25 cellular contexts compared by ENCODE assay signal in the genomic region with DNA sequence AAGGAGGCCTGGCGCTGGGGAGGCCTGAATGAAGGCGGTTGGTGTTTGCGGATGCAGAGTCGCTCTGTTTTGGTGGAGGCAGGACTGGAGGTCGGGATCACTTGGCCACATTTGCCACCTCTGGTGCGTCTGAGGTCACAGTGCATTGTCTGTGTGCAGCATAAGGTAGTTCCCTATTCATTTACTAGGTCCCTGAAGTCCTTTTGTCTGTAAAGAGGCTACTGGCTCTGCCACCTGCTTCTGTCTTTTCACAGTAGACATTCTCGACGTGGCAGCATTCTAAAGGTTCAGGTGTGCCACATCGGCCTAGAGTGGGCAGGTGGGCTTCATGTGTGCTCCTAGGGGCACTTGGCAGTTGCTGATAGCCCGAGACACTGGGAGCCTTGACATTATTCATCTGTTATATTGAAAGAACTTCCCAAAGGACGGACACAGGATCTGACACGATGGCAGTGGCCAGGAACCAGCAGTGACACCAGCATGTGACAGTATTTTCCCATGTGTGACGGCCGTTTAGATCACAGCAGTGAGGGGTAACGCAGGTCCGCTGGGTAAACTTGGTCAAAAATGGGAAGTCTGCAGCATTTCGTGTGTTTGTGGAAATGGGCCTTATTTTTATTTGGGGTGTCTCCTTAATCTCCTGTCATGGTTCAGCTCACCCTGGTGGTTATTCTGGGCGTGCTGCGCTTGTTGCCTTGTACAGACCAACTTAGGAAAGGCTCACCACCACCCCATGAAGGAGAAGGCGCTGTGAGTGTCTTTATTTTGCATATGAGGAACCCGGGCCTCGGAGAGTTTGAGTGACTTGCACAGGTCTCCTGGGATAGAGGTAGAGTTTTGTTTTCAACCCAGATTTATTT. TPM values are rescaled to one million over a fixed set of nuclear protein-coding genes. Genes with fewer than 3 reads are reported as not detected.
DNase-seq lines count a peak whose midpoint lies in the region; ATAC-seq, FAIRE-seq and TF ChIP-seq lines count a peak whose summit lies in the region.
"Had no signal": no experiment of that assay in that cellular context is flagged by ENCODE, and none has a peak within 500 bp of the region (broad histone marks: within the 10 kb centered on the region; RNA-seq: fewer than 3 reads in every experiment).

No MANE protein-coding gene starts in this region.

- peaks cover 3% of the 10 kb centered on the region for H3K36me3 Mint-ChIP-seq in IgD-negative memory B cell
- peaks cover 6% of the 10 kb centered on the region for H3K36me3 Mint-ChIP-seq in memory B cell
- no peaks in the 10 kb centered on the region for H3K36me3 Mint-ChIP-seq in activated T-helper 1 cell treated with anti-CD3 and anti-CD28 coated beads, Interleukin-12 subunit alpha, Interleukin-12 subunit beta, Interleukin-2, Interleukin-4 antibody, amounts not matched to agents 30 ng/mL and 10 ng/mL and 1 ng/mL, durations not matched to agents 14 hours and 24 hours and 36 hours (ENCODE audit: low read depth)

- H3K9me3 Mint-ChIP-seq in IgD-negative memory B cell (no peaks in the 10 kb centered on the region), memory B cell (no peaks in the 10 kb centered on the region)
- no peaks in the 10 kb centered on the region for H3K9me3 Mint-ChIP-seq in activated T-helper 1 cell treated with anti-CD3 and anti-CD28 coated beads, Interleukin-12 subunit alpha, Interleukin-12 subunit beta, Interleukin-2, Interleukin-4 antibody, amounts not matched to agents 30 ng/mL and 10 ng/mL and 1 ng/mL, durations not matched to agents 14 hours and 24 hours and 36 hours
- H3K9me3 Mint-ChIP-seq: CD8-positive, alpha-beta memory T cell; type B pancreatic cell had no signal

- intact Hi-C loops in HepG2 (cut with micrococcal nuclease; ENCODE audit: unreplicated experiment) = no loop called here
- intact Hi-C loops in activated T-helper 1 cell treated with anti-CD3 and anti-CD28 coated beads, Interleukin-12 subunit alpha, Interleukin-12 subunit beta, Interleukin-2, Interleukin-4 antibody, amounts not matched to agents 30 ng/mL and 10 ng/mL and 1 ng/mL, durations not matched to agents 14 hours and 24 hours and 36 hours (cut with micrococcal nuclease) = no loop called here

- TF ChIP-seq EP300 in HepG2 (IDR thresholded peaks at IDR 0.05; ENCODE audit: low read depth in 2 of 2, low read length in 2 of 2) = no peak
- TF ChIP-seq EP300 in HepG2 (CRISPR knock-in tag; IDR thresholded peaks at IDR 0.05; ENCODE audit: borderline replicate concordance) = no peak

- H3K36me3 ChIP-seq in HepG2 (replicated peaks in 1 of 2; ENCODE audit: control insufficient read depth in 1 of 2, insufficient read depth in 2 of 2, low read length in 2 of 2) (no peaks in the 10 kb centered on the region), H7 (replicated peaks; ENCODE audit: control insufficient read depth, insufficient read depth, low read length) (no peaks in the 10 kb centered on the region)
- H3K36me3 ChIP-seq: cardiac muscle cell, pancreas had no signal

- BruUV-seq in HepG2 (replicated peaks; lab: Mats Ljungman, UMichigan) = no TSS peak

- H4K20me1 ChIP-seq in HepG2 (ENCODE audit: insufficient read depth, low read length) = no peaks in the 10 kb centered on the region

- H3K79me2 ChIP-seq in HepG2 (ENCODE audit: insufficient read depth, low read length) = peaks cover 37% of the 10 kb centered on the region

- H2AFZ ChIP-seq in HepG2 (ENCODE audit: low read length) = no peak overlapping the region

- H3K27ac Mint-ChIP-seq in IgD-negative memory B cell (peak overlapping the region; percentile 84 to 97 (median 93)), memory B cell (peak overlapping the region; percentile 95)
- no peak overlapping the region for H3K27ac Mint-ChIP-seq in activated T-helper 1 cell treated with anti-CD3 and anti-CD28 coated beads, Interleukin-12 subunit alpha, Interleukin-12 subunit beta, Interleukin-2, Interleukin-4 antibody, amounts not matched to agents 30 ng/mL and 10 ng/mL and 1 ng/mL, durations not matched to agents 14 hours and 24 hours and 36 hours
- H3K27ac Mint-ChIP-seq: CD8-positive, alpha-beta memory T cell; type B pancreatic cell had no signal

- H3K4me1 Mint-ChIP-seq in IgD-negative memory B cell (peaks cover 31 to 35% (median 34%) of the 10 kb centered on the region in 3 donors), memory B cell (peaks cover 39% of the 10 kb centered on the region)
- peaks cover 4% of the 10 kb centered on the region for H3K4me1 Mint-ChIP-seq in activated T-helper 1 cell treated with anti-CD3 and anti-CD28 coated beads, Interleukin-12 subunit alpha, Interleukin-12 subunit beta, Interleukin-2, Interleukin-4 antibody, amounts not matched to agents 30 ng/mL and 10 ng/mL and 1 ng/mL, durations not matched to agents 14 hours and 24 hours and 36 hours (ENCODE audit: low read depth)

- H3K27me3 Mint-ChIP-seq in IgD-negative memory B cell (no peaks in the 10 kb centered on the region), memory B cell (no peaks in the 10 kb centered on the region)
- no peaks in the 10 kb centered on the region for H3K27me3 Mint-ChIP-seq in activated T-helper 1 cell treated with anti-CD3 and anti-CD28 coated beads, Interleukin-12 subunit alpha, Interleukin-12 subunit beta, Interleukin-2, Interleukin-4 antibody, amounts not matched to agents 30 ng/mL and 10 ng/mL and 1 ng/mL, durations not matched to agents 14 hours and 24 hours and 36 hours (ENCODE audit: insufficient read depth)
- H3K27me3 Mint-ChIP-seq: type B pancreatic cell had no signal

- no peaks in the 10 kb centered on the region for H3K27me3 ChIP-seq in HepG2 (ENCODE audit: control insufficient read depth in 1 of 2, insufficient read depth in 2 of 2, low read length in 2 of 2)
- no peaks in the 10 kb centered on the region for H3K27me3 ChIP-seq in H7 (ENCODE audit: control insufficient read depth, insufficient read depth, low read length)
- H3K27me3 ChIP-seq: cardiac muscle cell, dorsolateral prefrontal cortex, pancreas, stomach had no signal

- H3K4me1 ChIP-seq in HepG2 (ENCODE audit: insufficient read depth, low read length) = peaks cover 50% of the 10 kb centered on the region

- no peak overlapping the region for H3K4me2 ChIP-seq in HepG2 (ENCODE audit: low read depth, low read length)

- H3K9me3 ChIP-seq in HepG2 (ENCODE audit: low read length) = no peaks in the 10 kb centered on the region
- H3K9me3 ChIP-seq: left ventricle myocardium inferior, pancreas, stomach had no signal

- no peak for TF ChIP-seq CTCF in HepG2 (CRISPR knock-in tag; IDR thresholded peaks at IDR 0.05)

- in situ Hi-C loops in HepG2 (cut with HindIII; ENCODE audit: extremely low pct_ligation_motif_present, low pct_unique_long_range_greater_than_20kb) = no loop called here

- H3K4me3 Mint-ChIP-seq in IgD-negative memory B cell (peak overlapping the region; percentile 71 to 90 (median 80)), memory B cell (peak overlapping the region; percentile 77)
- no peak overlapping the region for H3K4me3 Mint-ChIP-seq in activated T-helper 1 cell treated with anti-CD3 and anti-CD28 coated beads, Interleukin-12 subunit alpha, Interleukin-12 subunit beta, Interleukin-2, Interleukin-4 antibody, amounts not matched to agents 30 ng/mL and 10 ng/mL and 1 ng/mL, durations not matched to agents 14 hours and 24 hours and 36 hours
- H3K4me3 Mint-ChIP-seq: CD8-positive, alpha-beta memory T cell; type B pancreatic cell had no signal

- no peak overlapping the region for H3K27ac ChIP-seq in HepG2 (ENCODE audit: extremely low read length, insufficient read depth, low read length)
- H3K27ac ChIP-seq: cardiac muscle cell, dorsolateral prefrontal cortex, left ventricle myocardium inferior, pancreas, stomach had no signal

- TF ChIP-seq POLR2A in HepG2 (IDR thresholded peaks at IDR 0.05; ENCODE audit: insufficient read depth in 1 of 2, low read depth in 2 of 2, low read length in 2 of 2) = no peak

- DNase-seq in memory B cell (ENCODE audit: low spot score in 2 of 2) (peak; percentile 35 to 46), HepG2 (ENCODE audit: low spot score) (no peak), H7 (no peak)
- DNase-seq in activated T-helper 1 cell treated with anti-CD3 and anti-CD28 coated beads, Interleukin-12 subunit alpha, Interleukin-12 subunit beta, Interleukin-2, Interleukin-4 antibody, amounts not matched to agents 30 ng/mL and 10 ng/mL and 1 ng/mL, durations not matched to agents 14 hours and 24 hours and 36 hours (ENCODE audit: low spot score) = no peak
- DNase-seq: activated CD4-positive, alpha-beta T cell treated with anti-CD3 and anti-CD28 coated beads, Interleukin-2, amount 50 U/mL, for 1 hour; activated CD8-positive, alpha-beta memory T cell treated with anti-CD3 and anti-CD28 coated beads, Interleukin-2, amount 50 U/mL, for 48 hours; activated gamma-delta T cell treated with Interleukin-2 at 50 U/mL for 16 hours; amniotic stem cell; CD8-positive, alpha-beta memory T cell; DMS79; dorsolateral prefrontal cortex; left ventricle myocardium inferior; MM.1S; NCI-H1694 treated with DMSO at 0.1 percent for 48 hours; pancreas; SHP77; stimulated activated CD4-positive, alpha-beta T cell treated with anti-CD3 and anti-CD28 coated beads, Interleukin-1b, Interleukin-23, amount 100 ng/mL, for 48 hours; stomach had no signal

- CTCF ChIA-PET in HepG2 (lab: Yijun Ruan, JAX; ENCODE audit: low intra/inter-chr PET ratio, low total read pairs) = no interaction called here

- no peak overlapping the region for H3K9ac ChIP-seq in HepG2 (ENCODE audit: insufficient read depth, low read depth, low read length)

- no peak for FAIRE-seq in HepG2 (lab: Jason Lieb, UNC)
- FAIRE-seq: pancreas had no signal

- WGBS in HepG2 (ENCODE audit: low lambda C conversion rate) = 95% methylated on average over 22 of the region's 22 CpGs

- POLR2A ChIA-PET in HepG2 (lab: Yijun Ruan, JAX) = no interaction called here

- no peak for TF ChIP-seq RAD21 in HepG2 (CRISPR knock-in tag; IDR thresholded peaks at IDR 0.05)

- H3K4me3 ChIP-seq in HepG2 (replicated peaks in 1 of 3; ENCODE audit: insufficient read depth in 1 of 3, low read depth in 2 of 3, low read length in 3 of 3) (no peak overlapping the region), H7 (ENCODE audit: insufficient read depth, low read depth, low read length) (no peak overlapping the region)
- H3K4me3 ChIP-seq: cardiac muscle cell, dorsolateral prefrontal cortex, left ventricle myocardium inferior, pancreas, stomach had no signal

- ATAC-seq in GM18907 (IDR thresholded peaks at IDR 0.05; ENCODE audit: unreplicated experiment) (peak; percentile 64), HG02938 (IDR thresholded peaks at IDR 0.05; ENCODE audit: unreplicated experiment) (peak; percentile 42), memory B cell (ENCODE audit: low read depth) (peak; percentile 79), HepG2 (no peak), HG03139 (IDR thresholded peaks at IDR 0.05; ENCODE audit: unreplicated experiment) (no peak)
- ATAC-seq: esophagus mucosa, pancreas had no signal

RNA-seq across cellular contexts. Expression of a gene that starts 5.9 kb away (rescaled TPM):
- polyA plus RNA-seq in IgD-negative memory B cell (35.1 TPM), HepG2 (2011; rRNA removed) (12.0 and 12.6 TPM in 2 replicates)
- total RNA-seq in HepG2 (2016; rRNA removed; fragmentation: Illumina TruSeq; extraction: Trizol) = 19.5 and 20.7 TPM in 2 replicates
- 4.8 and 5.5 TPM in 2 replicates for total RNA-seq in HepG2 (2016; cell fraction: cytosol; rRNA removed; fragmentation: Illumina TruSeq; extraction: Trizol; ENCODE audit: low read depth)
- total RNA-seq in HepG2 (2016; cell fraction: insoluble cytoplasmic fraction; rRNA removed; fragmentation: Illumina TruSeq; extraction: Trizol) = 19.7 and 23.1 TPM in 2 replicates
- 5.1 and 5.4 TPM in 2 replicates for total RNA-seq in HepG2 (2016; cell fraction: membrane; rRNA removed; fragmentation: Illumina TruSeq; extraction: Trizol)
- 17.5 and 20.2 TPM in 2 replicates for total RNA-seq in HepG2 (2016; cell fraction: nucleus; rRNA removed; fragmentation: Illumina TruSeq; extraction: Trizol)
- polyA plus RNA-seq in HepG2 (2011; cell fraction: cytosol; rRNA removed) = 16.4 and 22.8 TPM in 2 replicates
- 11.0 and 11.8 TPM in 2 replicates for polyA plus RNA-seq in HepG2 (2011; cell fraction: nucleus; rRNA removed)
- 8.0 and 10.5 TPM in 2 replicates for polyA plus RNA-seq in HepG2 (2012)
- polyA plus RNA-seq in HepG2 (2016; cell fraction: cytosol; fragmentation: Illumina TruSeq; extraction: Trizol; ENCODE audit: low read depth) = 4.0 and 4.2 TPM in 2 replicates
- polyA plus RNA-seq in HepG2 (2016; cell fraction: insoluble cytoplasmic fraction; fragmentation: Illumina TruSeq; extraction: Trizol; ENCODE audit: low read depth) = 16.3 and 18.9 TPM in 2 replicates
- 4.2 and 4.7 TPM in 2 replicates for polyA plus RNA-seq in HepG2 (2016; cell fraction: membrane; fragmentation: Illumina TruSeq; extraction: Trizol; ENCODE audit: low read depth)
- 11.8 and 13.5 TPM in 2 replicates for polyA plus RNA-seq in HepG2 (2016; cell fraction: nucleus; fragmentation: Illumina TruSeq; extraction: Trizol; ENCODE audit: insufficient read depth, low read depth)
- polyA minus RNA-seq in HepG2 (2011; rRNA and poly(A)+ RNA removed; ENCODE audit: low replicate concordance) = 11.9 and 13.9 TPM in 2 replicates
- 4.1 and 4.6 TPM in 2 replicates for polyA minus RNA-seq in HepG2 (2011; cell fraction: cytosol; rRNA and poly(A)+ RNA removed)
- 30.2 and 31.9 TPM in 2 replicates for polyA minus RNA-seq in HepG2 (2011; cell fraction: nucleus; rRNA and poly(A)+ RNA removed)
- total RNA-seq in activated T-helper 1 cell treated with anti-CD3 and anti-CD28 coated beads, Interleukin-12 subunit alpha, Interleukin-12 subunit beta, Interleukin-2, Interleukin-4 antibody, amounts not matched to agents 30 ng/mL and 10 ng/mL and 1 ng/mL, durations not matched to agents 14 hours and 24 hours and 36 hours = 18.8 and 19.6 TPM in 2 replicates
- total RNA-seq in H7 (2014; rRNA removed; shearing (Covaris generic)) = 18.6 and 21.9 TPM in 2 replicates

Comparison
In these comparisons a context has a peak if more than half of its experiments do, and no peak if none do; other contexts are left out.
1. ATAC-seq: peak in GM18907 (single experiment), HG02938 (single experiment) and memory B cell (single experiment); none in HepG2 (single experiment) and HG03139 (single experiment).
2. DNase-seq: peak in memory B cell (2 of 2); none in HepG2 (single experiment), activated T-helper 1 cell treated with anti-CD3 and anti-CD28 coated beads, Interleukin-12 subunit alpha, Interleukin-12 subunit beta, Interleukin-2, Interleukin-4 antibody, amounts not matched to agents 30 ng/mL and 10 ng/mL and 1 ng/mL, durations not matched to agents 14 hours and 24 hours and 36 hours (single experiment) and H7 (single experiment).